ENCODE assay signal across 8 cellular contexts in the genomic region with DNA sequence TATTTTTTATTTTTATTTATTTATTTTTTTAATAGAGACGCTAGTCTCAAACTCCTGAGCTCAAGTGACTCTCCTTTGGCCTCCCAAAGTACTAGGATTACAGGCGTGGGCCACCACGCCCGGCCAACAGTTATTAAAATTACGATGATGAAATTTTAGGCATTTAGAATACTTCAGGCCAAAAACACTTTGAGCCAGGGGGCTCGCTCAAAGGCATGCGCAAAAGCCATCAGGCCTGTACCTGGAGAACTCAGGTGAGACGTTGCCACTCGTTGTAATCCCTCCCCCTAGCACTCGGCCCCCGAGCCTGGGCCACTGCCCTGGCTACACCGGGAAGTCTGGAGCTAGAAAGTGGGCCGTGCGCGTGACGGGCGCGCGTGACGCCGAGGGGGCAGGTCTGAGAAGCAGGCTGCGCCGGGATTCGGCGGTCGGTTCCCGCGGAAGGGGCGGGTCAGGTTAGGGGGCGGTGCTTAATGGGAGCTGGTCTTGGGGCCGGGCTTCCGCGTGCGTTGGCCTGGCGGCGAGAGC. TPM values are rescaled to one million over a fixed set of nuclear protein-coding genes. Genes with fewer than 3 reads are reported as not detected.
A peak's percentile ranks its signal among the peaks of the same experiment; 100 is the strongest.
DNase-seq lines count a peak whose midpoint lies in the region; ATAC-seq and TF ChIP-seq lines count a peak whose summit lies in the region.

No MANE protein-coding gene starts in this region.

- H3K36me3 ChIP-seq in mucosa of rectum (ENCODE audit: control insufficient read depth in 2 of 2, insufficient read depth in 2 of 2, low read length in 2 of 2), result no peaks in the 10 kb centered on the region

- peak; percentile 91 for ATAC-seq in GM21576 (IDR thresholded peaks at IDR 0.05; ENCODE audit: unreplicated experiment)

- H3K27me3 ChIP-seq in mucosa of rectum (ENCODE audit: control insufficient read depth in 2 of 2, insufficient read depth in 2 of 2, low read length in 2 of 2), result no peaks in the 10 kb centered on the region

- no peaks in the 10 kb centered on the region for H3K27me3 Mint-ChIP-seq in IgD-negative memory B cell

- peak; percentile 96 for TF ChIP-seq POLR2A in erythroblast (IDR thresholded peaks at IDR 0.05; ENCODE audit: low read length)

- no peaks in the 10 kb centered on the region for H3K9me3 Mint-ChIP-seq in IgD-negative memory B cell

- H3K4me1 ChIP-seq in mucosa of rectum (ENCODE audit: control insufficient read depth in 2 of 2, insufficient read depth in 2 of 2, low read length in 2 of 2), result peaks cover 0 to 4% of the 10 kb centered on the region in 2 donors

- peak overlapping the region; percentile 70 to 81 for H3K9ac ChIP-seq in mucosa of rectum (ENCODE audit: low read depth in 1 of 2, low read length in 2 of 2)

- H3K9me3 ChIP-seq in mucosa of rectum (ENCODE audit: control insufficient read depth in 2 of 2, low read length in 2 of 2), result no peaks in the 10 kb centered on the region

- H3K4me3 Mint-ChIP-seq in IgD-negative memory B cell, result peak overlapping the region; percentile 85 to 97 (median 92)

- H3K27ac ChIP-seq in mucosa of rectum (ENCODE audit: low read depth in 2 of 2, low read length in 2 of 2), result peak overlapping the region; percentile 93 to 95

- peak overlapping the region; percentile 95 to 96 (median 96) for H3K27ac Mint-ChIP-seq in IgD-negative memory B cell

- DNase-seq in DMS153 (lab: John Stamatoyannopoulos, UW), result peak; percentile 97
- peak; percentile 98 for DNase-seq in OCI-M1 (lab: John Stamatoyannopoulos, UW)
- peak; percentile 99 for DNase-seq in activated T-cell treated with anti-CD3 and anti-CD28 coated beads, Interleukin-2, amount 50 U/mL, for 1 hour
- peak; percentile 98 for DNase-seq in erythroblast (lab: John Stamatoyannopoulos, UW)
- DNase-seq in stimulated activated CD8-positive, alpha-beta memory T cell treated with anti-CD3 and anti-CD28 coated beads, Interleukin-4, amount 100 ng/mL, for 4 hours (ENCODE audit: low read depth in 2 of 2, low spot score in 1 of 2), result peak; percentile 98

- H3K4me1 Mint-ChIP-seq in IgD-negative memory B cell, result peaks cover 3 to 14% (median 12%) of the 10 kb centered on the region in 3 donors

- H3K4me3 ChIP-seq in mucosa of rectum (ENCODE audit: low read length in 2 of 2), result peak overlapping the region; percentile 60 to 75

- H3K36me3 Mint-ChIP-seq in IgD-negative memory B cell, result peaks cover 3% of the 10 kb centered on the region

RNA-seq across cellular contexts. Expression of a gene that starts 0.3 kb away (rescaled TPM):
- 22.8 TPM for polyA plus RNA-seq in IgD-negative memory B cell

RNA-seq across cellular contexts. Expression of a gene that starts 46.0 kb away (rescaled TPM):
- 13.2 TPM for polyA plus RNA-seq in IgD-negative memory B cell

Comparison
In these comparisons a context has a peak if more than half of its experiments do, and no peak if none do; other contexts are left out.
1. Peak in every context shown above with its lines: DNase-seq, ATAC-seq, H3K4me3 ChIP-seq and H3K27ac ChIP-seq.